1 cellular context compared by ENCODE assay signal in the genomic region with DNA sequence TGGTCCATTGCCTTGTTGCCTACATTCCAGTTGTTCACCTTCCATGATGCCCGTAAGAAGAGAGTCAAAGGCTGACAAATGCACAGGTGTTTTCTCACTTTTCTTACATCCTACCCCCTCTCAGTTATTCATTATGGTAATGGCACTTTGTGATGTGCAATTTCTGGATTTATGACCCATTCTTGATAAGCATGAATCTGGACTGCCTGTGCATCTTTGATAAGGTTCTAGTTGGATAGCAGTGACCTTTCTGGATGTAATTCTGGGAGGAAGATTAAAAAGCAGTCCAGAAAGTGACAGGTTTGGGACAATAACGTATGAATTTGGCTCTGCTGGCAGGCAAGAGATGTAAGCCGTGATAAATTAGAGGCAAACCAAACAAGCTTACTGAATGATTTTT.
TF ChIP-seq lines count a peak whose summit lies in the region.

No MANE protein-coding gene starts in this region.

TF ChIP-seq in K562, 482 proteins besides CTCF, POLR2A, EP300 and RAD21 (continued from another document):
- TF ChIP-seq SMAD2 (IDR thresholded peaks at IDR 0.05; ENCODE audit: low read depth, low read length) (no peak), CHCHD3 (CRISPR knock-in tag; IDR thresholded peaks at IDR 0.05) (no peak), RCOR1 (IDR thresholded peaks at IDR 0.05; ENCODE audit: borderline replicate concordance in 1 of 2, low read depth in 2 of 2, low read length in 2 of 2) (peak in 1 of 2 experiments; percentile 61; a peak in 1 of 4 replicates), PYGO2 (tag; IDR thresholded peaks at IDR 0.05) (no peak), ARID1B (IDR thresholded peaks at IDR 0.05) (peak; percentile 36; the same call in 1 of the 2 replicates), GATAD2B (IDR thresholded peaks at IDR 0.05; ENCODE audit: borderline replicate concordance) (no peak)
- TF ChIP-seq, protein P1, sequence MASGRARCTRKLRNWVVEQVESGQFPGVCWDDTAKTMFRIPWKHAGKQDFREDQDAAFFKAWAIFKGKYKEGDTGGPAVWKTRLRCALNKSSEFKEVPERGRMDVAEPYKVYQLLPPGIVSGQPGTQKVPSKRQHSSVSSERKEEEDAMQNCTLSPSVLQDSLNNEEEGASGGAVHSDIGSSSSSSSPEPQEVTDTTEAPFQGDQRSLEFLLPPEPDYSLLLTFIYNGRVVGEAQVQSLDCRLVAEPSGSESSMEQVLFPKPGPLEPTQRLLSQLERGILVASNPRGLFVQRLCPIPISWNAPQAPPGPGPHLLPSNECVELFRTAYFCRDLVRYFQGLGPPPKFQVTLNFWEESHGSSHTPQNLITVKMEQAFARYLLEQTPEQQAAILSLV (tag; IDR thresholded peaks at IDR 0.05): no peak
- TF ChIP-seq, protein P2, sequence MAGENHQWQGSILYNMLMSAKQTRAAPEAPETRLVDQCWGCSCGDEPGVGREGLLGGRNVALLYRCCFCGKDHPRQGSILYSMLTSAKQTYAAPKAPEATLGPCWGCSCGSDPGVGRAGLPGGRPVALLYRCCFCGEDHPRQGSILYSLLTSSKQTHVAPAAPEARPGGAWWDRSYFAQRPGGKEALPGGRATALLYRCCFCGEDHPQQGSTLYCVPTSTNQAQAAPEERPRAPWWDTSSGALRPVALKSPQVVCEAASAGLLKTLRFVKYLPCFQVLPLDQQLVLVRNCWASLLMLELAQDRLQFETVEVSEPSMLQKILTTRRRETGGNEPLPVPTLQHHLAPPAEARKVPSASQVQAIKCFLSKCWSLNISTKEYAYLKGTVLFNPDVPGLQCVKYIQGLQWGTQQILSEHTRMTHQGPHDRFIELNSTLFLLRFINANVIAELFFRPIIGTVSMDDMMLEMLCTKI (IDR thresholded peaks at IDR 0.05; ENCODE audit: partially characterized antibody): no peak
- TF ChIP-seq, protein P3, sequence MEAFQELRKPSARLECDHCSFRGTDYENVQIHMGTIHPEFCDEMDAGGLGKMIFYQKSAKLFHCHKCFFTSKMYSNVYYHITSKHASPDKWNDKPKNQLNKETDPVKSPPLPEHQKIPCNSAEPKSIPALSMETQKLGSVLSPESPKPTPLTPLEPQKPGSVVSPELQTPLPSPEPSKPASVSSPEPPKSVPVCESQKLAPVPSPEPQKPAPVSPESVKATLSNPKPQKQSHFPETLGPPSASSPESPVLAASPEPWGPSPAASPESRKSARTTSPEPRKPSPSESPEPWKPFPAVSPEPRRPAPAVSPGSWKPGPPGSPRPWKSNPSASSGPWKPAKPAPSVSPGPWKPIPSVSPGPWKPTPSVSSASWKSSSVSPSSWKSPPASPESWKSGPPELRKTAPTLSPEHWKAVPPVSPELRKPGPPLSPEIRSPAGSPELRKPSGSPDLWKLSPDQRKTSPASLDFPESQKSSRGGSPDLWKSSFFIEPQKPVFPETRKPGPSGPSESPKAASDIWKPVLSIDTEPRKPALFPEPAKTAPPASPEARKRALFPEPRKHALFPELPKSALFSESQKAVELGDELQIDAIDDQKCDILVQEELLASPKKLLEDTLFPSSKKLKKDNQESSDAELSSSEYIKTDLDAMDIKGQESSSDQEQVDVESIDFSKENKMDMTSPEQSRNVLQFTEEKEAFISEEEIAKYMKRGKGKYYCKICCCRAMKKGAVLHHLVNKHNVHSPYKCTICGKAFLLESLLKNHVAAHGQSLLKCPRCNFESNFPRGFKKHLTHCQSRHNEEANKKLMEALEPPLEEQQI (IDR thresholded peaks at IDR 0.05): no peak
- TF ChIP-seq, protein P4, sequence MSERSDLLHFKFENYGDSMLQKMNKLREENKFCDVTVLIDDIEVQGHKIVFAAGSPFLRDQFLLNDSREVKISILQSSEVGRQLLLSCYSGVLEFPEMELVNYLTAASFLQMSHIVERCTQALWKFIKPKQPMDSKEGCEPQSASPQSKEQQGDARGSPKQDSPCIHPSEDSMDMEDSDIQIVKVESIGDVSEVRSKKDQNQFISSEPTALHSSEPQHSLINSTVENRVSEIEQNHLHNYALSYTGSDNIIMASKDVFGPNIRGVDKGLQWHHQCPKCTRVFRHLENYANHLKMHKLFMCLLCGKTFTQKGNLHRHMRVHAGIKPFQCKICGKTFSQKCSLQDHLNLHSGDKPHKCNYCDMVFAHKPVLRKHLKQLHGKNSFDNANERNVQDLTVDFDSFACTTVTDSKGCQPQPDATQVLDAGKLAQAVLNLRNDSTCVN (CRISPR knock-in tag; IDR thresholded peaks at IDR 0.05): no peak
